8 cellular contexts compared by ENCODE assay signal in genomic region chrX:102517331-102517730, GRCh38. TPM values are rescaled to one million over a fixed set of nuclear protein-coding genes. Genes with fewer than 3 reads are reported as not detected.
DNase-seq lines count a peak whose midpoint lies in the region; ATAC-seq, FAIRE-seq and TF ChIP-seq lines count a peak whose summit lies in the region.
"Had no signal": no experiment of that assay in that cellular context is flagged by ENCODE, and none has a peak within 500 bp of the region (broad histone marks: within the 10 kb centered on the region; RNA-seq: fewer than 3 reads in every experiment).

No MANE protein-coding gene starts in this region.

- H3K36me3 Mint-ChIP-seq in brain: peaks cover 22% of the 10 kb centered on the region

- no peaks in the 10 kb centered on the region for H3K27me3 ChIP-seq in ovary
- no peaks in the 10 kb centered on the region for H3K27me3 ChIP-seq in smooth muscle cell (ENCODE audit: low read depth)

- TF ChIP-seq EP300 in ovary (IDR thresholded peaks at IDR 0.05): no peak

- H3K36me3 ChIP-seq in ovary: no peaks in the 10 kb centered on the region
- H3K36me3 ChIP-seq in smooth muscle cell (ENCODE audit: low read depth): no peaks in the 10 kb centered on the region

- H3K9me3 ChIP-seq in ovary (no peaks in the 10 kb centered on the region), smooth muscle cell (replicated peaks; ENCODE audit: low read depth) (peaks cover 4% of the 10 kb centered on the region)

- no peaks in the 10 kb centered on the region for H3K79me2 ChIP-seq in smooth muscle cell (ENCODE audit: low read depth)

- intact Hi-C loops in ovary (cut with DNase I): no loop called here

- H3K9ac ChIP-seq in smooth muscle cell (ENCODE audit: low read depth): no peak overlapping the region

- H3K4me2 ChIP-seq in smooth muscle cell: no peak overlapping the region

- TF ChIP-seq CTCF in brain (conservative IDR thresholded peaks at IDR 0.05) (peak; percentile 32 to 33), ovary (IDR thresholded peaks at IDR 0.05) (peak in 2 of 3 donors; percentile 23 to 36), smooth muscle cell (IDR thresholded peaks at IDR 0.05; ENCODE audit: borderline replicate concordance, insufficient read depth, poor library complexity, severe bottlenecking) (no peak)

- H3K4me3 ChIP-seq in ovary (no peak overlapping the region), smooth muscle cell (no peak overlapping the region)

- H4K20me1 ChIP-seq in smooth muscle cell (ENCODE audit: low read depth): no peaks in the 10 kb centered on the region

- H3K27ac ChIP-seq in ovary (peak overlapping the region; percentile 46 to 64), smooth muscle cell (ENCODE audit: low read depth) (no peak overlapping the region)

- peak; percentile 70 for FAIRE-seq in GM12891 (lab: Jason Lieb, UNC)

- peaks cover 0 to 4% (median 0%) of the 10 kb centered on the region in 5 experiments for H3K9me3 Mint-ChIP-seq in brain

- no peak for ATAC-seq in HG03520 (IDR thresholded peaks at IDR 0.05; ENCODE audit: unreplicated experiment)

- H3K27me3 Mint-ChIP-seq in brain: no peaks in the 10 kb centered on the region

- no peak overlapping the region for H2AFZ ChIP-seq in smooth muscle cell (ENCODE audit: low read depth)

- H3K4me1 Mint-ChIP-seq in brain: peaks cover 17% of the 10 kb centered on the region

- 46 to 56% (median 48%) methylated on average over 7 of the region's 7 CpGs for WGBS in ovary, 3 donors
- WGBS in smooth muscle cell (ENCODE audit: low lambda C conversion rate): 59% methylated on average over 7 of the region's 7 CpGs

- DNase-seq in GM12891 (ENCODE audit: insufficient read length, low spot score) (no peak), NCI-H1694 (lab: John Stamatoyannopoulos, UW) (peak; percentile 65), ovary (no peak), smooth muscle cell (lab: John Stamatoyannopoulos, UW; ENCODE audit: unreplicated experiment) (no peak), NCI-H1048 (lab: John Stamatoyannopoulos, UW) (no peak)

- peak overlapping the region; percentile 60 to 97 (median 69) for H3K4me3 Mint-ChIP-seq in brain

- no peak for TF ChIP-seq POLR2A in GM12891 (IDR thresholded peaks at IDR 0.05; ENCODE audit: low read depth, low read length)
- TF ChIP-seq POLR2A in ovary (IDR thresholded peaks at IDR 0.05): no peak

- peak overlapping the region in 2 of 5 experiments; percentile 21 for H3K27ac Mint-ChIP-seq in brain

- no peaks in the 10 kb centered on the region for H3K4me1 ChIP-seq in ovary (ENCODE audit: insufficient read depth)
- H3K4me1 ChIP-seq in smooth muscle cell (ENCODE audit: low read depth): no peaks in the 10 kb centered on the region

- no peaks in the 10 kb centered on the region for H3F3A ChIP-seq in smooth muscle cell (ENCODE audit: low read depth)

TF ChIP-seq in GM12891, 5 proteins besides CTCF, POLR2A, EP300 and RAD21:
- TF ChIP-seq POU2F2 (IDR thresholded peaks at IDR 0.05; ENCODE audit: low read depth, low read length) (no peak), SPI1 (IDR thresholded peaks at IDR 0.05; ENCODE audit: low read depth, low read length) (no peak), TAF1 (IDR thresholded peaks at IDR 0.05; ENCODE audit: low read depth, low read length) (no peak), POLR2AphosphoS5 (IDR thresholded peaks at IDR 0.05; ENCODE audit: low read depth, low read length) (no peak), PAX5 (IDR thresholded peaks at IDR 0.05; ENCODE audit: insufficient read depth, low read length, severe bottlenecking) (no peak)

RNA-seq across cellular contexts. Expression of gene TMSB15A, which starts 0.8 kb away (rescaled TPM):
- polyA plus RNA-seq in GM12891 (2012; ENCODE audit: low read depth, missing spikeins): 0.30 TPM
- polyA plus RNA-seq in brain (ENCODE audit: insufficient read depth, low read depth, low replicate concordance): 149 TPM
- 1 to 10 TPM in 6 of 7 donors, under 1 TPM in 1; 0.74 to 9.4 (median 2.8) TPM for total RNA-seq in ovary
- 10 to 100 TPM in 1 of 2 donors, 1 to 10 TPM in 1; 4.2 to 12.9 TPM for polyA plus RNA-seq in ovary
- 12.8 and 21.6 TPM in 2 replicates for total RNA-seq in smooth muscle cell
- 15.8 and 26.7 TPM in 2 replicates for polyA plus RNA-seq in smooth muscle cell

RNA-seq across cellular contexts. Expression of gene TCP11X2, which starts 45.7 kb away (rescaled TPM):
- polyA plus RNA-seq in GM12891 (2012; ENCODE audit: low read depth, missing spikeins): not detected
- 2.2 TPM for polyA plus RNA-seq in brain (ENCODE audit: insufficient read depth, low read depth, low replicate concordance)
- under 1 TPM in 1 of 7 donors, not detected in 6; 0.22 TPM for total RNA-seq in ovary
- polyA plus RNA-seq in ovary: not detected
- total RNA-seq in smooth muscle cell: not detected in 2 replicates
- not detected in 2 replicates for polyA plus RNA-seq in smooth muscle cell
- total RNA-seq: activated CD8-positive, alpha-beta memory T cell treated with anti-CD3 and anti-CD28 coated beads for 36 hours had no signal
